In the genomic region with DNA sequence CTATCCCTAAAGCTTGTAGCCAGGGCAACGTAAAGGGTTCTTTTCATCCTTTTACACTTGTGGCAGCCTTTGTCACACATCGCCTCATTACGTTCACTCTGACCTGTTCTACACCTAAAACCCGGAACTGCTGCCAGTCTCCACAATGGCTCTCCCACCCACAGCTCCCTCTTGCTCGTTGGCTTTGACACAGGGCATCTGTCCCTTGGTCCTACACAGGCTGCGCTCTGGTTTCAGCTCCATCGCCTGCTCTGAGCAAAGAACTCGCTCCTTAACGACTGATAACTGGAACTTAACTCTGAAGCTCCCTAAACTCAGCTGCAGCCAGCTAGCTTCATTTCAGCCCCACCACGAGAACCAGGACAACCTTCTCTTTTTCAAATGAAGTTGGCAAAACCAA, we compare ENCODE assay signal across 17 cellular contexts.
"Had no signal": no experiment of that assay in that cellular context is flagged by ENCODE, and none has a peak within 500 bp of the region (broad histone marks: within the 10 kb centered on the region; RNA-seq: fewer than 3 reads in every experiment).

No MANE protein-coding gene starts in this region.

- H3K36me3 ChIP-seq: tibial nerve had no signal

- H3K4me3 Mint-ChIP-seq: activated naive CD4-positive, alpha-beta T cell treated with anti-CD3 and anti-CD28 coated beads, Interleukin-2, amount 50 U/mL, for 24 hours; central memory CD8-positive, alpha-beta T cell; dendritic cell treated with granulocyte-macrophage colony-stimulating factor and Interleukin-4, amounts not matched to agents 40 ng/mL and 50 ng/mL, for 4 days; effector memory CD8-positive, alpha-beta T cell; naive thymus-derived CD4-positive, alpha-beta T cell; stimulated activated memory B cell treated with anti-CD40 and anti-IgM and Interleukin-4, amounts not matched to agents 10 μg/mL and 1 μg/mL and 100 μg/mL, for 72 hours; T-helper 17 cell had no signal

- H3K27me3 Mint-ChIP-seq: activated naive CD4-positive, alpha-beta T cell treated with anti-CD3 and anti-CD28 coated beads, Interleukin-2, amount 50 U/mL, for 24 hours; central memory CD8-positive, alpha-beta T cell; dendritic cell treated with granulocyte-macrophage colony-stimulating factor and Interleukin-4, amounts not matched to agents 40 ng/mL and 50 ng/mL, for 4 days; effector memory CD8-positive, alpha-beta T cell; naive thymus-derived CD4-positive, alpha-beta T cell; stimulated activated memory B cell treated with anti-CD40 and anti-IgM and Interleukin-4, amounts not matched to agents 10 μg/mL and 1 μg/mL and 100 μg/mL, for 72 hours; T-helper 17 cell had no signal

- H3K9me3 ChIP-seq: body of pancreas had no signal

- H3K27ac ChIP-seq: body of pancreas, tibial nerve had no signal

- FAIRE-seq: small intestine, TTC549 had no signal

- H3K27me3 ChIP-seq: body of pancreas, tibial nerve had no signal

- H3K4me1 Mint-ChIP-seq: activated naive CD4-positive, alpha-beta T cell treated with anti-CD3 and anti-CD28 coated beads, Interleukin-2, amount 50 U/mL, for 24 hours; central memory CD8-positive, alpha-beta T cell; naive thymus-derived CD4-positive, alpha-beta T cell; stimulated activated memory B cell treated with anti-CD40 and anti-IgM and Interleukin-4, amounts not matched to agents 10 μg/mL and 1 μg/mL and 100 μg/mL, for 72 hours; T-helper 17 cell had no signal

- H3K9me3 Mint-ChIP-seq: activated naive CD4-positive, alpha-beta T cell treated with anti-CD3 and anti-CD28 coated beads, Interleukin-2, amount 50 U/mL, for 24 hours had no signal

- H3K4me3 ChIP-seq: body of pancreas, lung, tibial nerve had no signal

- DNase-seq: activated CD4-positive, alpha-beta T cell treated with anti-CD3 and anti-CD28 coated beads, Interleukin-2, amount 50 U/mL, for 4 hours; activated effector memory CD4-positive, alpha-beta T cell treated with Interleukin-2 at 50 U/mL for 16 hours; activated T-cell treated with anti-CD3 and anti-CD28 coated beads, Interleukin-2, amount 50 U/mL, for 1 hour; body of pancreas; effector memory CD8-positive, alpha-beta T cell; erythroblast; naive thymus-derived CD4-positive, alpha-beta T cell; right cardiac atrium; small intestine; T-helper 17 cell had no signal

- H3K27ac Mint-ChIP-seq: activated naive CD4-positive, alpha-beta T cell treated with anti-CD3 and anti-CD28 coated beads, Interleukin-2, amount 50 U/mL, for 24 hours; dendritic cell treated with granulocyte-macrophage colony-stimulating factor and Interleukin-4, amounts not matched to agents 40 ng/mL and 50 ng/mL, for 4 days; effector memory CD8-positive, alpha-beta T cell; naive thymus-derived CD4-positive, alpha-beta T cell; stimulated activated memory B cell treated with anti-CD40 and anti-IgM and Interleukin-4, amounts not matched to agents 10 μg/mL and 1 μg/mL and 100 μg/mL, for 72 hours; T-helper 17 cell had no signal

- H3K36me3 Mint-ChIP-seq: activated naive CD4-positive, alpha-beta T cell treated with anti-CD3 and anti-CD28 coated beads, Interleukin-2, amount 50 U/mL, for 24 hours; stimulated activated memory B cell treated with anti-CD40 and anti-IgM and Interleukin-4, amounts not matched to agents 10 μg/mL and 1 μg/mL and 100 μg/mL, for 72 hours had no signal

- H3K4me1 ChIP-seq: tibial nerve had no signal
